ENCODE assay signal across 8 cellular contexts in genomic region chr3:9843715-9844438, GRCh38. TPM values are rescaled to one million over a fixed set of nuclear protein-coding genes. Genes with fewer than 3 reads are reported as not detected.
DNase-seq lines count a peak whose midpoint lies in the region; ATAC-seq, FAIRE-seq and TF ChIP-seq lines count a peak whose summit lies in the region.

RPUSD3 (minus strand) TSS chr3:9844008; CDS start chr3:9843990, 18 bp downstream.

- H3F3A ChIP-seq in PC-9 (ENCODE audit: insufficient read depth, low read depth) = peaks cover 15% of the 10 kb centered on the region

- no peaks in the 10 kb centered on the region for H3K27me3 ChIP-seq in PC-9 (ENCODE audit: insufficient read depth, low read depth)
- no peaks in the 10 kb centered on the region for H3K27me3 ChIP-seq in mucosa of rectum (ENCODE audit: control insufficient read depth in 2 of 2, insufficient read depth in 2 of 2, low read length in 2 of 2)

- peak; percentile 97 for ATAC-seq in GM21515 (IDR thresholded peaks at IDR 0.05; ENCODE audit: unreplicated experiment)

- peak within 1 kb of the TSS; percentile 81 for H3K4me2 ChIP-seq in PC-9

- H3K27ac ChIP-seq in PC-9 = peak within 1 kb of the TSS; percentile 16; the same call in 1 of the 2 replicates
- H3K27ac ChIP-seq in mucosa of rectum (ENCODE audit: low read depth in 2 of 2, low read length in 2 of 2) = peak within 1 kb of the TSS; percentile 55 to 75

- CTCF ChIA-PET in PC-9 (lab: Charles Lee) = interaction anchor here (0.6 to 1.1 kb wide), 3 partner anchors 46 to 128 kb away, joined by 4 to 11 read pairs (median 4); no protein-coding TSS in a partner anchor

- DNase-seq in D721Med (ENCODE audit: insufficient read length, low spot score) (peak; percentile 97), HuH-7.5 (ENCODE audit: low spot score) (peak; percentile 100), PC-9 (peak; percentile 79 to 97), epithelial cell of proximal tubule (ENCODE audit: low read depth) (peak; percentile 41)
- DNase-seq in activated T-cell treated with anti-CD3 and anti-CD28 coated beads, Interleukin-2, amount 50 U/mL, for 1 hour = peak; percentile 98
- peak; percentile 99 for DNase-seq in stimulated activated CD8-positive, alpha-beta memory T cell treated with anti-CD3 and anti-CD28 coated beads, Interleukin-4, amount 100 ng/mL, for 48 hours

- no peaks in the 10 kb centered on the region for H3K9me3 ChIP-seq in PC-9 (ENCODE audit: insufficient read depth, low read depth)
- no peaks in the 10 kb centered on the region for H3K9me3 ChIP-seq in mucosa of rectum (ENCODE audit: control insufficient read depth in 2 of 2, low read length in 2 of 2)

- peaks cover 11% of the 10 kb centered on the region for H3K36me3 ChIP-seq in PC-9 (ENCODE audit: low read depth)
- H3K36me3 ChIP-seq in mucosa of rectum (ENCODE audit: control insufficient read depth in 2 of 2, insufficient read depth in 2 of 2, low read length in 2 of 2) = peaks cover 12 to 25% of the 10 kb centered on the region in 2 donors

- peak within 1 kb of the TSS; percentile 69 to 75 for H3K9ac ChIP-seq in mucosa of rectum (ENCODE audit: low read depth in 1 of 2, low read length in 2 of 2)

- BruUV-seq in PC-9 (replicated peaks; lab: Mats Ljungman, UMichigan) = no TSS peak

- H4K20me1 ChIP-seq in PC-9 (ENCODE audit: insufficient read depth) = no peaks in the 10 kb centered on the region; the same call in 1 of the 2 replicates

- intact Hi-C loops in PC-9 (cut with micrococcal nuclease; ENCODE audit: unreplicated experiment) = loop anchor here (2.0 to 5.0 kb wide), 2 partner anchors 41 to 53 kb away; no protein-coding TSS in a partner anchor

- peak within 1 kb of the TSS; percentile 91 for H2AFZ ChIP-seq in PC-9

- no peaks in the 10 kb centered on the region for H3K9me2 ChIP-seq in PC-9 (ENCODE audit: insufficient read depth)

- H3K79me2 ChIP-seq in PC-9 (ENCODE audit: low read depth) = peaks cover 15% of the 10 kb centered on the region

- no peak for TF ChIP-seq CTCF in D721Med (IDR thresholded peaks at IDR 0.05; ENCODE audit: insufficient read depth, missing control alignments)
- no peak for TF ChIP-seq CTCF in PC-9 (conservative IDR thresholded peaks at IDR 0.05)
- TF ChIP-seq CTCF in epithelial cell of proximal tubule (conservative IDR thresholded peaks at IDR 0.05; ENCODE audit: low read depth, low read length) = no peak

- no peak for FAIRE-seq in D721Med (lab: Jason Lieb, UNC)

- POLR2A ChIA-PET in PC-9 (lab: Charles Lee; ENCODE audit: unreplicated experiment) = interaction anchor here (0.6 to 0.7 kb wide), 3 partner anchors 27 to 68 kb away, joined by 3 to 10 read pairs (median 8); partner anchors contain the start of genes ARPC4 and TADA3

- H3K4me3 ChIP-seq in PC-9 (peak within 1 kb of the TSS; percentile 66), epithelial cell of proximal tubule (ENCODE audit: low read depth, low read length) (peak within 1 kb of the TSS; percentile 75), mucosa of rectum (ENCODE audit: low read length in 2 of 2) (peak within 1 kb of the TSS; percentile 87 to 98)

- H3K4me1 ChIP-seq in PC-9 (replicated peaks; ENCODE audit: insufficient read depth) = peaks cover 20% of the 10 kb centered on the region
- peaks cover 7 to 9% of the 10 kb centered on the region in 2 donors for H3K4me1 ChIP-seq in mucosa of rectum (ENCODE audit: control insufficient read depth in 2 of 2, insufficient read depth in 2 of 2, low read length in 2 of 2)

RNA-seq across cellular contexts. Expression of gene RPUSD3, which starts in this region (rescaled TPM):
- total RNA-seq in PC-9 (2021) (53.2 and 57.7 TPM in 2 replicates), epithelial cell of proximal tubule (45.1 and 71.8 TPM in 2 replicates)

Comparison
In these comparisons a context has a peak if more than half of its experiments do, and no peak if none do; other contexts are left out.
1. Peak in every context shown above with its lines: DNase-seq, ATAC-seq, H3K4me3 ChIP-seq and H3K27ac ChIP-seq.
2. DNase-seq: peak in every context shown above with its lines; median percentile 100 in HuH-7.5; 99 in stimulated activated CD8-positive, alpha-beta memory T cell treated with anti-CD3 and anti-CD28 coated beads, Interleukin-4, amount 100 ng/mL, for 48 hours; 98 in activated T-cell treated with anti-CD3 and anti-CD28 coated beads, Interleukin-2, amount 50 U/mL, for 1 hour; 97 in D721Med; 88 in PC-9; 41 in epithelial cell of proximal tubule.